Comparison of ENCODE assay signal across 8 cellular contexts in the genomic region with DNA sequence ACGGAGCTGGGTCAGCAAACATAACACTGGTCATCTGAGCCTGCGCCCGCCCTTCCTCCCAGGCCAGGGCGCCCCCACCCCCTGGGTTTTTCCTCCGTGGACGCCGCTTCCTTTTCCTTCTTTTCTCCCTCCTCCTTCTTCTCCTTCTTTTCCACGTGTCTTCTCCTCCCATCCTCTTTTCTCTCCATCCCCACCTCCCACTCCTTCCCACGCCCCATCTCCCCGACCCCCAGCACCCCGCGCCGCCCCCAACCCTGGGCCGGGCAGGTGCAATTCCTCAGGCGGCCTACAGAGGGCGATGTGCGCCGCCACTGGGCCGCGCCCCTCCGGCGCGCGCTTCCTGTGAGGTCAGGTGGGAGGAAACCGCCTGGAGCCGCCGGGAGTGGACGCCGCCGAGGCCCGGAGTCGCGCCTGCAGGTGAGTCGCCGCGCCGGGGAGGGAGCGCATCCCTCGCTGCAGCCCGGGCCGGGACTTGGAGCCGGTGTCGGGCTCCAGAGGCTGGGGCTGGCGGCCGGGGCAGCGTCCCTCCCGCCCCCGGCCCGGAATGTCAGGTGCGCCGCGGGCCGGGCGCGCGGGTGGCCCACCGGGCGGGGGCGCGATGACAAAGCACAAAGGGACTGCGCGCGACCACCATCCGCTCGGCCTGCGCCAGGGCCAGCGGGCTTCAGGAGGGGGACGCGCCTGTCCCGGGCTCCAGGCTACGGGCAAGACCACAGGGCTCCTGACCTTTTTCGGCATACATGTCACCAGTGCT. TPM values are rescaled to one million over a fixed set of nuclear protein-coding genes. Genes with fewer than 3 reads are reported as not detected.
DNase-seq lines count a peak whose midpoint lies in the region; ATAC-seq, FAIRE-seq and TF ChIP-seq lines count a peak whose summit lies in the region.

A gene with protein sequence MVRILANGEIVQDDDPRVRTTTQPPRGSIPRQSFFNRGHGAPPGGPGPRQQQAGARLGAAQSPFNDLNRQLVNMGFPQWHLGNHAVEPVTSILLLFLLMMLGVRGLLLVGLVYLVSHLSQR (plus strand): TSS at position 351 of the 754 bp plus-strand sequence. CDS start 1,497 bp downstream, outside the sequence.

- H3K4me3 ChIP-seq in Caco-2 (ENCODE audit: low read depth, low read length), result peak within 1 kb of the TSS; percentile 57
- peak within 1 kb of the TSS; percentile 56 for H3K4me3 ChIP-seq in rectal smooth muscle tissue (ENCODE audit: low read length)

- H3K27ac Mint-ChIP-seq in Caco-2 (ENCODE audit: unreplicated experiment), result no peak within 1 kb of the TSS
- H3K27ac Mint-ChIP-seq in activated naive CD4-positive, alpha-beta T cell treated with anti-CD3 and anti-CD28 coated beads, Interleukin-2, amount 50 U/mL, for 24 hours, result peak within 1 kb of the TSS; percentile 72

- TF ChIP-seq CTCF in Caco-2 (IDR thresholded peaks at IDR 0.05; ENCODE audit: insufficient read depth in 1 of 2, low read depth in 1 of 2, low read length in 1 of 2, severe bottlenecking in 1 of 2, unreplicated experiment in 1 of 2), result peak; percentile 99 to 100
- peak; percentile 99 for TF ChIP-seq CTCF in RWPE1 (conservative IDR thresholded peaks at IDR 0.05; ENCODE audit: low read depth)

- H3K4me3 Mint-ChIP-seq in Caco-2 (ENCODE audit: unreplicated experiment), result peak within 1 kb of the TSS; percentile 68
- peak within 1 kb of the TSS; percentile 75 for H3K4me3 Mint-ChIP-seq in activated naive CD4-positive, alpha-beta T cell treated with anti-CD3 and anti-CD28 coated beads, Interleukin-2, amount 50 U/mL, for 24 hours

- POLR2A ChIA-PET in Caco-2 (lab: Charles Lee) (no interaction called here), RWPE1 (lab: Yijun Ruan, JAX; ENCODE audit: low non-redundant PET) (no interaction called here)

- CTCF ChIA-PET in Caco-2 (lab: Charles Lee) (interaction anchor here (0.7 to 1.6 kb wide), 6 partner anchors 10 to 237 kb away, joined by 3 to 10 read pairs (median 7); no protein-coding TSS in a partner anchor), RWPE1 (lab: Yijun Ruan, JAX) (interaction anchor here (0.6 to 1.1 kb wide), 6 partner anchors 11 to 291 kb away, joined by 3 to 6 read pairs (median 3); no protein-coding TSS in a partner anchor)

- H3K27ac ChIP-seq in RWPE1 (no peak within 1 kb of the TSS), rectal smooth muscle tissue (ENCODE audit: low read depth, low read length) (no peak within 1 kb of the TSS)

- BruUV-seq in Caco-2 (replicated peaks; lab: Mats Ljungman, UMichigan), result no TSS peak

- FAIRE-seq in urothelium cell line (lab: Jason Lieb, UNC), result no peak

- no peaks in the 10 kb centered on the region for H3K27me3 ChIP-seq in Caco-2 (replicated peaks; ENCODE audit: control insufficient read depth, insufficient read depth, low read length)
- no peaks in the 10 kb centered on the region for H3K27me3 ChIP-seq in rectal smooth muscle tissue (ENCODE audit: control insufficient read depth, insufficient read depth, low read length)

- intact Hi-C loops in Caco-2 (cut with micrococcal nuclease; ENCODE audit: unreplicated experiment) (loop anchor here (2.0 kb wide), 2 partner anchors 221 to 311 kb away; no protein-coding TSS in a partner anchor), left cardiac atrium (cut with DNase I) (loop anchor here in 1 of 2 donors (10.0 kb wide), 1 partner anchor 195 kb away; no protein-coding TSS in a partner anchor)

- peaks cover 6% of the 10 kb centered on the region for H3K4me1 ChIP-seq in Caco-2
- H3K4me1 ChIP-seq in rectal smooth muscle tissue (ENCODE audit: control insufficient read depth, insufficient read depth, low read length), result no peaks in the 10 kb centered on the region

- H3K4me1 Mint-ChIP-seq in Caco-2 (ENCODE audit: low read depth, unreplicated experiment), result no peaks in the 10 kb centered on the region
- H3K4me1 Mint-ChIP-seq in activated naive CD4-positive, alpha-beta T cell treated with anti-CD3 and anti-CD28 coated beads, Interleukin-2, amount 50 U/mL, for 24 hours, result peaks cover 28% of the 10 kb centered on the region

- H3K9me3 ChIP-seq in Caco-2, result no peaks in the 10 kb centered on the region

- peak; percentile 90 to 95 for DNase-seq in Caco-2
- peak; percentile 91 for DNase-seq in RWPE1 (ENCODE audit: low spot score)
- DNase-seq in left cardiac atrium, result peak; percentile 72
- peak; percentile 94 for DNase-seq in urothelium cell line (ENCODE audit: low spot score)

- H3K9ac ChIP-seq in rectal smooth muscle tissue (ENCODE audit: low read length), result no peak within 1 kb of the TSS

- H3K36me3 Mint-ChIP-seq in Caco-2 (ENCODE audit: insufficient read depth, unreplicated experiment), result peaks cover 15% of the 10 kb centered on the region
- no peaks in the 10 kb centered on the region for H3K36me3 Mint-ChIP-seq in activated naive CD4-positive, alpha-beta T cell treated with anti-CD3 and anti-CD28 coated beads, Interleukin-2, amount 50 U/mL, for 24 hours

- H3K27me3 Mint-ChIP-seq in Caco-2 (ENCODE audit: insufficient read depth, unreplicated experiment), result no peaks in the 10 kb centered on the region
- no peaks in the 10 kb centered on the region for H3K27me3 Mint-ChIP-seq in activated naive CD4-positive, alpha-beta T cell treated with anti-CD3 and anti-CD28 coated beads, Interleukin-2, amount 50 U/mL, for 24 hours

- peak; percentile 46 for ATAC-seq in HG02973 (IDR thresholded peaks at IDR 0.05; ENCODE audit: unreplicated experiment)
- peak; percentile 88 to 91 for ATAC-seq in left cardiac atrium
- ATAC-seq in GM18870 (IDR thresholded peaks at IDR 0.05; ENCODE audit: unreplicated experiment), result no peak

- peaks cover 6% of the 10 kb centered on the region for H3K9me3 Mint-ChIP-seq in Caco-2 (ENCODE audit: unreplicated experiment)
- H3K9me3 Mint-ChIP-seq in activated naive CD4-positive, alpha-beta T cell treated with anti-CD3 and anti-CD28 coated beads, Interleukin-2, amount 50 U/mL, for 24 hours, result no peaks in the 10 kb centered on the region

- H3K36me3 ChIP-seq in Caco-2 (ENCODE audit: control insufficient read depth, insufficient read depth, low read length) (peaks cover 3% of the 10 kb centered on the region; the same call in 1 of the 2 replicates), rectal smooth muscle tissue (ENCODE audit: control insufficient read depth, insufficient read depth, low read length) (no peaks in the 10 kb centered on the region)

RNA-seq across cellular contexts. Expression of the gene that starts here (rescaled TPM):
- 24.9 and 30.2 TPM in 2 replicates for total RNA-seq in Caco-2 (2022)
- 1 to 10 TPM; 3.7 to 6.7 TPM for total RNA-seq in left cardiac atrium
